In the genomic region with DNA sequence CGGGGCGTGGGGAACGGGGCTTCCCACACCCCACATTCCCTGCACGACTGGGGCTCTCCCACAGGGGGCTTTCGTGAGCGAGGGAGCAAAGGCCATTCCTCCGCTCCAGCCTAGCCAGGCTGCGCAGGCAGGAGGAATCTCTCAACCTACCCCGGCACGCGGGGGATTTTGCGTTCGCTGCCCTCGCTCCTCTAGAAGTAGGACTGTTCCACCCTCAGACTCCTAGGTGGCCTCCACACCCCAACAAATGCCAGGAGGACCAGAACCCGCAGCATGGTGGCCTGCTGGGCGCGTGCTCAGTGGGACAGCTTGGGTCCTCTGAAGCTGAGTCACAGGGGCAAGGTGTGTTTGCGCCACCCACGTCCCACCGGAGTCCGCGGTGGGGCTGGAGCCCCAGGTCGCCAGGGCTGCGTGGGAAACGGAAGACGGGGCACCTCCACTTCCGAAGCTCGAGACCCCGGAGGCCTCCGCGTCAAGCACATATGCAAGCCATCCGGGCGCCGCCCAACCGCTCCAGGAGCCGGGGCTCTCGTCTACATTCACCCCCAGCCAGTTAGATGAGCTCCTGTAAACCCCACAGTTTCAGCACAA, we compare ENCODE assay signal across 23 cellular contexts.
"Had no signal": no experiment of that assay in that cellular context is flagged by ENCODE, and none has a peak within 500 bp of the region (broad histone marks: within the 10 kb centered on the region; RNA-seq: fewer than 3 reads in every experiment).

No MANE protein-coding gene starts in this region.

- H3K36me3 ChIP-seq: neutrophil, pancreas, right lobe of liver, stomach, thyroid gland, vagina had no signal

- DNase-seq: cortex of kidney; effector memory CD8-positive, alpha-beta T cell; erythroblast; head of caudate nucleus; mucosa of descending colon; naive B cell; right lobe of liver; stimulated activated CD4-positive, alpha-beta T cell treated with anti-CD3 and anti-CD28 coated beads, Interleukin-2, amount 100 ng/mL, for 24 hours; stimulated activated CD4-positive, alpha-beta T cell treated with anti-CD3 and anti-CD28 coated beads, Interleukin-4, amount 100 ng/mL, for 24 hours; stimulated activated naive CD4-positive, alpha-beta T cell treated with Interleukin-2 at 50 U/mL for 16 hours; stomach; thyroid gland; trophoblast cell had no signal

- H3K4me1 ChIP-seq: pancreas, right lobe of liver, thyroid gland, vagina had no signal

- H3K4me3 Mint-ChIP-seq: effector memory CD8-positive, alpha-beta T cell; memory B cell; mesothelial cell of epicardium; natural killer cell treated with Interleukin-12 subunit alpha and Interleukin-12 subunit beta and Interleukin-15 and Interleukin-18, amount 100 ng/mL, for 72 hours; neural crest cell; stimulated activated effector memory CD8-positive, alpha-beta T cell treated with anti-CD3 and anti-CD28 coated beads, Interleukin-12 subunit alpha, Interleukin-12 subunit beta, amount 100 ng/mL, for 72 hours had no signal

- H3K27me3 ChIP-seq: pancreas, right lobe of liver, thyroid gland, vagina had no signal

- H3K4me3 ChIP-seq: lung, mucosa of descending colon, pancreas, right lobe of liver, thyroid gland, vagina had no signal

- ATAC-seq: effector memory CD8-positive, alpha-beta T cell; mucosa of descending colon; natural killer cell treated with Interleukin-12 subunit alpha and Interleukin-12 subunit beta and Interleukin-15 and Interleukin-18, amount 100 ng/mL, for 72 hours; pancreas; right lobe of liver; stimulated activated effector memory CD8-positive, alpha-beta T cell treated with anti-CD3 and anti-CD28 coated beads, Interleukin-12 subunit alpha, Interleukin-12 subunit beta, amount 100 ng/mL, for 72 hours had no signal

- H3K27ac Mint-ChIP-seq: effector memory CD8-positive, alpha-beta T cell; memory B cell; mesothelial cell of epicardium; naive B cell; natural killer cell treated with Interleukin-12 subunit alpha and Interleukin-12 subunit beta and Interleukin-15 and Interleukin-18, amount 100 ng/mL, for 72 hours; progenitor cell of endocrine pancreas; stimulated activated effector memory CD8-positive, alpha-beta T cell treated with anti-CD3 and anti-CD28 coated beads, Interleukin-12 subunit alpha, Interleukin-12 subunit beta, amount 100 ng/mL, for 72 hours had no signal

- H3K27ac ChIP-seq: neutrophil, pancreas, right lobe of liver, stomach, thyroid gland, vagina had no signal

- H3K9me3 ChIP-seq: neutrophil, pancreas, right lobe of liver, thyroid gland, vagina had no signal

- H3K27me3 Mint-ChIP-seq: memory B cell, progenitor cell of endocrine pancreas had no signal

- H3K36me3 Mint-ChIP-seq: memory B cell; mesothelial cell of epicardium; stimulated activated effector memory CD8-positive, alpha-beta T cell treated with anti-CD3 and anti-CD28 coated beads, Interleukin-12 subunit alpha, Interleukin-12 subunit beta, amount 100 ng/mL, for 72 hours had no signal

- H3K4me1 Mint-ChIP-seq: memory B cell; mesothelial cell of epicardium; naive B cell; neural crest cell; stimulated activated effector memory CD8-positive, alpha-beta T cell treated with anti-CD3 and anti-CD28 coated beads, Interleukin-12 subunit alpha, Interleukin-12 subunit beta, amount 100 ng/mL, for 72 hours had no signal
